8 cellular contexts compared by ENCODE assay signal in the genomic region with DNA sequence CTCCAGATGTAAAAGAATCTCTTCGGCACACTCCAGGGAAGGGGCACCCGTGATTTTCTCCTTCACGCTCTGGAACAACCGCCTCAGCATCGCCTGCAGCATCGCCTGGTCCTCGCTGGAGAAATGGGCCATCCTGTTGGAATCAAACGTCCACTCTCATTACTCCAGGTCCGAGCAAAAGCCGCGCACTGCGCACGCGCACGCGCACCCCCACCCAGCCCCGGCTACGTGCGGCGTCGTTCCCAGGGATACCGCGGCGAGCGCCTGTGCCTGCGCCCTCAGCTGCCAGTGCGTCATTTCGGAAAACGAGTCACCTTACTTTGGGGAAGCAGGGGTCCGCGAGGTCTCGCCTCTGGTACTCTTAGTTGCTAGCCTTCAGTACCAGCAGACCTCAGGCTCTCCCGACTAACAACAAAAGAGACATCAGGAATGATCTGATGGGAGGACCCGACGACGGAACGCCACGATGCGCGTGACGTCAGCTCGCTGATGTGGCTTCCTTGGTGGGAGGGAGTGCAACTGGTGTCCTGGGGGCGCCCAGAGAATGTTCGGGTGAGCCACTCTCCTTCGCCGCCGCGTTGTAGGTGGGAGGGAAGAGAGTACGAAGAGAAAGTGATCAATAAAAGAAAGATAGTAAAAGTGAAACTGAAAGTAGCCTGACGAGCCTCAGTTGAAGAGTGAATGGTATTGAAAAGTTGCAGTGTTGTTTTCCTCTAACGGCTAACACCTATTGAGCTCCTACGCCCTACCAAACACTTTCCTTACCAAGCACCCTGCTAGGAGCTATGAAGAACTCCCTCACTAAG. TPM values are rescaled to one million over a fixed set of nuclear protein-coding genes. Genes with fewer than 3 reads are reported as not detected.
DNase-seq lines count a peak whose midpoint lies in the region; ATAC-seq and TF ChIP-seq lines count a peak whose summit lies in the region.

A gene with protein sequence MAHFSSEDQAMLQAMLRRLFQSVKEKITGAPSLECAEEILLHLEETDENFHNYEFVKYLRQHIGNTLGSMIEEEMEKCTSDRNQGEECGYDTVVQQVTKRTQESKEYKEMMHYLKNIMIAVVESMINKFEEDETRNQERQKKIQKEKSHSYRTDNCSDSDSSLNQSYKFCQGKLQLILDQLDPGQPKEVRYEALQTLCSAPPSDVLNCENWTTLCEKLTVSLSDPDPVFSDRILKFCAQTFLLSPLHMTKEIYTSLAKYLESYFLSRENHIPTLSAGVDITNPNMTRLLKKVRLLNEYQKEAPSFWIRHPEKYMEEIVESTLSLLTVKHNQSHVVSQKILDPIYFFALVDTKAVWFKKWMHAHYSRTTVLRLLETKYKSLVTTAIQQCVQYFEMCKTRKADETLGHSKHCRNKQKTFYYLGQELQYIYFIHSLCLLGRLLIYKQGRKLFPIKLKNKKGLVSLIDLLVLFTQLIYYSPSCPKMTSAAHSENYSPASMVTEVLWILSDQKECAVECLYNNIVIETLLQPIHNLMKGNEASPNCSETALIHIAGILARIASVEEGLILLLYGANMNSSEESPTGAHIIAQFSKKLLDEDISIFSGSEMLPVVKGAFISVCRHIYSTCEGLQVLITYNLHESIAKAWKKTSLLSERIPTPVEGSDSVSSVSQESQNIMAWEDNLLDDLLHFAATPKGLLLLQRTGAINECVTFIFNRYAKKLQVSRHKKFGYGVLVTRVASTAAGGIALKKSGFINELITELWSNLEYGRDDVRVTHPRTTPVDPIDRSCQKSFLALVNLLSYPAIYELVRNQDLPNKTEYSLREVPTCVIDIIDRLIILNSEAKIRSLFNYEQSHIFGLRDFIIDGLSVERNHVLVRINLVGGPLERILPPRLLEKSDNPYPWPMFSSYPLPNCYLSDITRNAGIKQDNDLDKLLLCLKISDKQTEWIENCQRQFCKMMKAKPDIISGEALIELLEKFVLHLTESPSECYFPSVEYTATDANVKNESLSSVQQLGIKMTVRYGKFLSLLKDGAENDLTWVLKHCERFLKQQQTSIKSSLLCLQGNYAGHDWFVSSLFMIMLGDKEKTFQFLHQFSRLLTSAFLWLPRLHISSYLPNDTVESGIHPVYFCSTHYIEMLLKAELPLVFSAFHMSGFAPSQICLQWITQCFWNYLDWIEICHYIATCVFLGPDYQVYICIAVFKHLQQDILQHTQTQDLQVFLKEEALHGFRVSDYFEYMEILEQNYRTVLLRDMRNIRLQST (minus strand): TSS at position 182 of the 806 bp plus-strand sequence. CDS start 50 bp downstream, at position 132.

- no peaks in the 10 kb centered on the region for H3K4me1 ChIP-seq in mucosa of stomach (ENCODE audit: control insufficient read depth, insufficient read depth, low read length)

- ATAC-seq in GM21723 (IDR thresholded peaks at IDR 0.05; ENCODE audit: unreplicated experiment) (peak; percentile 93), esophagus mucosa (peak; percentile 99)
- peak; percentile 91 to 92 for ATAC-seq in activated T-cell treated with anti-CD3 and anti-CD28 coated beads, Interleukin-2, amount 50 U/mL, for 4 hours

- no peaks in the 10 kb centered on the region for H3K27me3 ChIP-seq in mucosa of stomach (ENCODE audit: control insufficient read depth, insufficient read depth, low read length)

- H3K4me1 Mint-ChIP-seq in activated T-cell treated with anti-CD3 and anti-CD28 coated beads, Interleukin-2, amount 50 U/mL, for 4 hours (ENCODE audit: low read depth), result peaks cover 25% of the 10 kb centered on the region

- H3K9me3 ChIP-seq in mucosa of stomach (ENCODE audit: control insufficient read depth, low read length), result no peaks in the 10 kb centered on the region

- H3K9me3 Mint-ChIP-seq in activated T-cell treated with anti-CD3 and anti-CD28 coated beads, Interleukin-2, amount 50 U/mL, for 4 hours, result no peaks in the 10 kb centered on the region

- peaks cover 2% of the 10 kb centered on the region for H3K27me3 Mint-ChIP-seq in activated T-cell treated with anti-CD3 and anti-CD28 coated beads, Interleukin-2, amount 50 U/mL, for 4 hours (ENCODE audit: low read depth)

- H3K4me3 Mint-ChIP-seq in activated T-cell treated with anti-CD3 and anti-CD28 coated beads, Interleukin-2, amount 50 U/mL, for 4 hours, result peak within 1 kb of the TSS; percentile 92

- H3K4me3 ChIP-seq in mucosa of stomach (ENCODE audit: low read length), result peak within 1 kb of the TSS; percentile 83

- H3K36me3 Mint-ChIP-seq in activated T-cell treated with anti-CD3 and anti-CD28 coated beads, Interleukin-2, amount 50 U/mL, for 4 hours (ENCODE audit: insufficient read depth), result no peaks in the 10 kb centered on the region

- DNase-seq in DMS53 treated with DMSO at 0.1 percent for 48 hours (lab: John Stamatoyannopoulos, UW; ENCODE audit: unreplicated experiment) (peak; percentile 72), KBM-7 (peak; percentile 89)
- DNase-seq in activated T-cell treated with anti-CD3 and anti-CD28 coated beads, Interleukin-2, amount 50 U/mL, for 4 hours, result peak; percentile 85
- peak; percentile 92 for DNase-seq in stimulated activated CD8-positive, alpha-beta memory T cell treated with anti-CD3 and anti-CD28 coated beads, Interleukin-4, amount 100 ng/mL, for 48 hours

- no peaks in the 10 kb centered on the region for H3K36me3 ChIP-seq in mucosa of stomach (ENCODE audit: control insufficient read depth, insufficient read depth, low read length)

- in situ Hi-C loops in KBM-7 (cut with MboI; ENCODE audit: low pct_unique_long_range_greater_than_20kb, low sequenced_read_pairs), result no loop called here

- H3K9ac ChIP-seq in mucosa of stomach (ENCODE audit: low read length), result peak within 1 kb of the TSS; percentile 93

TF ChIP-seq in PFSK-1, 5 proteins besides CTCF, POLR2A, EP300 and RAD21:
- TF ChIP-seq, protein P1, sequence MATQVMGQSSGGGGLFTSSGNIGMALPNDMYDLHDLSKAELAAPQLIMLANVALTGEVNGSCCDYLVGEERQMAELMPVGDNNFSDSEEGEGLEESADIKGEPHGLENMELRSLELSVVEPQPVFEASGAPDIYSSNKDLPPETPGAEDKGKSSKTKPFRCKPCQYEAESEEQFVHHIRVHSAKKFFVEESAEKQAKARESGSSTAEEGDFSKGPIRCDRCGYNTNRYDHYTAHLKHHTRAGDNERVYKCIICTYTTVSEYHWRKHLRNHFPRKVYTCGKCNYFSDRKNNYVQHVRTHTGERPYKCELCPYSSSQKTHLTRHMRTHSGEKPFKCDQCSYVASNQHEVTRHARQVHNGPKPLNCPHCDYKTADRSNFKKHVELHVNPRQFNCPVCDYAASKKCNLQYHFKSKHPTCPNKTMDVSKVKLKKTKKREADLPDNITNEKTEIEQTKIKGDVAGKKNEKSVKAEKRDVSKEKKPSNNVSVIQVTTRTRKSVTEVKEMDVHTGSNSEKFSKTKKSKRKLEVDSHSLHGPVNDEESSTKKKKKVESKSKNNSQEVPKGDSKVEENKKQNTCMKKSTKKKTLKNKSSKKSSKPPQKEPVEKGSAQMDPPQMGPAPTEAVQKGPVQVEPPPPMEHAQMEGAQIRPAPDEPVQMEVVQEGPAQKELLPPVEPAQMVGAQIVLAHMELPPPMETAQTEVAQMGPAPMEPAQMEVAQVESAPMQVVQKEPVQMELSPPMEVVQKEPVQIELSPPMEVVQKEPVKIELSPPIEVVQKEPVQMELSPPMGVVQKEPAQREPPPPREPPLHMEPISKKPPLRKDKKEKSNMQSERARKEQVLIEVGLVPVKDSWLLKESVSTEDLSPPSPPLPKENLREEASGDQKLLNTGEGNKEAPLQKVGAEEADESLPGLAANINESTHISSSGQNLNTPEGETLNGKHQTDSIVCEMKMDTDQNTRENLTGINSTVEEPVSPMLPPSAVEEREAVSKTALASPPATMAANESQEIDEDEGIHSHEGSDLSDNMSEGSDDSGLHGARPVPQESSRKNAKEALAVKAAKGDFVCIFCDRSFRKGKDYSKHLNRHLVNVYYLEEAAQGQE (IDR thresholded peaks at IDR 0.05; ENCODE audit: insufficient read depth in 1 of 2, low read depth in 2 of 2, low read length in 2 of 2), result no peak
- TF ChIP-seq TAF1 (IDR thresholded peaks at IDR 0.05; ENCODE audit: borderline replicate concordance, insufficient read depth, low read length), result peak; percentile 8
- peak; percentile 52 for TF ChIP-seq FOXP2 (optimal IDR thresholded peaks at IDR 0.05; ENCODE audit: borderline replicate concordance, extremely low read depth, extremely low read length, insufficient read depth)
- peak; percentile 73 for TF ChIP-seq POLR2AphosphoS5 (IDR thresholded peaks at IDR 0.05; ENCODE audit: low read depth, low read length)
- TF ChIP-seq SIN3A (IDR thresholded peaks at IDR 0.05; ENCODE audit: borderline replicate concordance, insufficient read depth, low read length), result peak; percentile 25; the same call in 1 of the 2 replicates

RNA-seq across cellular contexts. Expression of the gene that starts here (rescaled TPM):
- polyA plus RNA-seq in PFSK-1 (2012; ENCODE audit: insufficient read length, low read depth), result 0.28 TPM
- total RNA-seq in activated T-cell treated with anti-CD3 and anti-CD28 coated beads, Interleukin-2, amount 50 U/mL, for 4 hours, result 1 to 10 TPM; 2.4 to 3.5 (median 3.2) TPM
- total RNA-seq in esophagus mucosa, result 6.0 TPM

Comparison
In these comparisons a context has a peak if more than half of its experiments do, and no peak if none do; other contexts are left out.
1. Peak in every context shown above with its lines: DNase-seq, ATAC-seq and H3K4me3 ChIP-seq.